8 cellular contexts compared by ENCODE assay signal in genomic region chr1:228139931-228140723, GRCh38. TPM values are rescaled to one million over a fixed set of nuclear protein-coding genes. Genes with fewer than 3 reads are reported as not detected.
DNase-seq lines count a peak whose midpoint lies in the region; ATAC-seq and TF ChIP-seq lines count a peak whose summit lies in the region.

A gene with protein sequence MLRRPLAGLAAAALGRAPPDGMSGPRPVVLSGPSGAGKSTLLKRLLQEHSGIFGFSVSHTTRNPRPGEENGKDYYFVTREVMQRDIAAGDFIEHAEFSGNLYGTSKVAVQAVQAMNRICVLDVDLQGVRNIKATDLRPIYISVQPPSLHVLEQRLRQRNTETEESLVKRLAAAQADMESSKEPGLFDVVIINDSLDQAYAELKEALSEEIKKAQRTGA (plus strand): TSS chr1:228140279. CDS start chr1:228140303, 24 bp downstream.

- DNase-seq in DMS79 (lab: John Stamatoyannopoulos, UW) (peak; percentile 96), Panc1 (ENCODE audit: low read depth, low spot score) (peak; percentile 94)
- peak; percentile 100 for DNase-seq in activated T-cell treated with anti-CD3 and anti-CD28 coated beads, Interleukin-2, amount 50 U/mL, for 4 hours
- DNase-seq in stimulated activated CD8-positive, alpha-beta memory T cell treated with anti-CD3 and anti-CD28 coated beads, Interleukin-7, amount 100 ng/mL, for 1 hour (ENCODE audit: low read depth in 2 of 2): peak; percentile 99 to 100

- H3K79me2 ChIP-seq in KMS-11 (ENCODE audit: insufficient read depth, low read depth): peaks cover 50% of the 10 kb centered on the region

- H3K4me3 ChIP-seq in KMS-11 (IDR thresholded peaks at IDR 0.05; ENCODE audit: insufficient read depth, low read depth, low read length) (peak within 1 kb of the TSS; percentile 83), Panc1 (ENCODE audit: low read depth in 2 of 2, low read length in 2 of 2) (peak within 1 kb of the TSS; percentile 95 to 96), esophagus (ENCODE audit: low read depth in 1 of 2, low read length in 2 of 2) (peak within 1 kb of the TSS; percentile 78 to 97), mucosa of stomach (ENCODE audit: low read length) (peak within 1 kb of the TSS; percentile 88)

- BruUV-seq in Panc1 (replicated peaks; lab: Mats Ljungman, UMichigan): TSS peak; percentile 74

- WGBS in esophagus, 2 donors: 0% methylated on average over 85 to 95 of the region's 95 CpGs

- no peaks in the 10 kb centered on the region for H3K36me3 Mint-ChIP-seq in activated T-cell treated with anti-CD3 and anti-CD28 coated beads, Interleukin-2, amount 50 U/mL, for 4 hours (ENCODE audit: insufficient read depth)

- H3K27me3 Mint-ChIP-seq in activated T-cell treated with anti-CD3 and anti-CD28 coated beads, Interleukin-2, amount 50 U/mL, for 4 hours (ENCODE audit: low read depth): peaks cover 2% of the 10 kb centered on the region

- in situ Hi-C loops in Panc1 (cut with HindIII; ENCODE audit: low pct_unique_long_range_greater_than_20kb, low sequenced_read_pairs): no loop called here

- no peaks in the 10 kb centered on the region; the same call in 1 of the 2 replicates for H4K20me1 ChIP-seq in KMS-11 (ENCODE audit: insufficient read depth)

- TF ChIP-seq CTCF in KMS-11 (conservative IDR thresholded peaks at IDR 0.05; ENCODE audit: low read depth, low read length) (no peak), Panc1 (IDR thresholded peaks at IDR 0.05) (no peak)

- CTCF ChIA-PET in Panc1 (lab: Charles Lee): interaction anchor here (1.2 kb wide), 1 partner anchor 25 kb away, joined by 3 read pairs; the partner anchor contains the start of gene IBA57

- peak within 1 kb of the TSS; percentile 98 for H3K4me3 Mint-ChIP-seq in activated T-cell treated with anti-CD3 and anti-CD28 coated beads, Interleukin-2, amount 50 U/mL, for 4 hours

- H3K9me3 ChIP-seq in Panc1 (ENCODE audit: control insufficient read depth, insufficient read depth, low read depth, low read length) (no peaks in the 10 kb centered on the region), esophagus (ENCODE audit: control insufficient read depth in 2 of 2, insufficient read depth in 1 of 2, low read depth in 1 of 2, low read length in 1 of 2) (no peaks in the 10 kb centered on the region), mucosa of stomach (ENCODE audit: control insufficient read depth, low read length) (no peaks in the 10 kb centered on the region)

- peaks cover 41% of the 10 kb centered on the region for H3K4me1 Mint-ChIP-seq in activated T-cell treated with anti-CD3 and anti-CD28 coated beads, Interleukin-2, amount 50 U/mL, for 4 hours (ENCODE audit: low read depth)

- H3K27me3 ChIP-seq in KMS-11 (ENCODE audit: insufficient read depth, low read depth) (no peaks in the 10 kb centered on the region), Panc1 (ENCODE audit: control insufficient read depth, insufficient read depth, low read length) (peaks cover 6% of the 10 kb centered on the region; the same call in 1 of the 2 replicates), esophagus (ENCODE audit: control insufficient read depth in 1 of 2, insufficient read depth in 2 of 2, low read length in 2 of 2) (no peaks in the 10 kb centered on the region), mucosa of stomach (ENCODE audit: control insufficient read depth, insufficient read depth, low read length) (no peaks in the 10 kb centered on the region)

- H3K9me3 Mint-ChIP-seq in activated T-cell treated with anti-CD3 and anti-CD28 coated beads, Interleukin-2, amount 50 U/mL, for 4 hours: no peaks in the 10 kb centered on the region

- H3K36me3 ChIP-seq in KMS-11 (ENCODE audit: insufficient read depth) (no peaks in the 10 kb centered on the region), Panc1 (ENCODE audit: control insufficient read depth, insufficient read depth, low read length) (peaks cover 3% of the 10 kb centered on the region; the same call in 1 of the 2 replicates), esophagus (ENCODE audit: control insufficient read depth in 2 of 2, insufficient read depth in 2 of 2, low read length in 1 of 2) (peaks cover 0 to 10% of the 10 kb centered on the region in 2 donors), mucosa of stomach (ENCODE audit: control insufficient read depth, insufficient read depth, low read length) (no peaks in the 10 kb centered on the region)

- H3K27ac ChIP-seq in KMS-11 (peak within 1 kb of the TSS; percentile 62), Panc1 (ENCODE audit: low read length) (peak within 1 kb of the TSS; percentile 94), esophagus (ENCODE audit: low read depth in 2 of 2, low read length in 1 of 2) (peak within 1 kb of the TSS; percentile 99)

- peak within 1 kb of the TSS; percentile 96 for H3K4me2 ChIP-seq in KMS-11

- H3K9ac ChIP-seq in KMS-11: peak within 1 kb of the TSS; percentile 70
- peak within 1 kb of the TSS; percentile 93 for H3K9ac ChIP-seq in mucosa of stomach (ENCODE audit: low read length)

- POLR2A ChIA-PET in Panc1 (lab: Charles Lee): no interaction called here

- intact Hi-C loops in Panc1 (cut with micrococcal nuclease; ENCODE audit: unreplicated experiment): no loop called here

- H3K4me1 ChIP-seq in KMS-11 (ENCODE audit: low read depth, poor library complexity, severe bottlenecking) (peaks cover 17% of the 10 kb centered on the region), Panc1 (ENCODE audit: control insufficient read depth, insufficient read depth, low read length) (peaks cover 13% of the 10 kb centered on the region), esophagus (ENCODE audit: control insufficient read depth in 2 of 2, insufficient read depth in 2 of 2, low read length in 1 of 2) (peaks cover 23 to 38% of the 10 kb centered on the region in 2 donors), mucosa of stomach (ENCODE audit: control insufficient read depth, insufficient read depth, low read length) (peaks cover 43% of the 10 kb centered on the region)

- ATAC-seq in GM21737 (IDR thresholded peaks at IDR 0.05; ENCODE audit: unreplicated experiment) (peak; percentile 87), Panc1 (peak; percentile 97)
- peak; percentile 94 to 95 for ATAC-seq in activated T-cell treated with anti-CD3 and anti-CD28 coated beads, Interleukin-2, amount 50 U/mL, for 4 hours

- H2AFZ ChIP-seq in KMS-11 (ENCODE audit: low read depth): peak within 1 kb of the TSS; percentile 96

RNA-seq across cellular contexts. Expression of the gene that starts here (rescaled TPM):
- 188 TPM for total RNA-seq in Panc1 (2021; ENCODE audit: unreplicated experiment)
- 362 TPM for polyA plus RNA-seq in Panc1 (2012; ENCODE audit: insufficient read length)
- total RNA-seq in activated T-cell treated with anti-CD3 and anti-CD28 coated beads, Interleukin-2, amount 50 U/mL, for 4 hours: 100 to 1,000 TPM; 219 to 248 (median 242) TPM
- 100 to 1,000 TPM; 299 to 484 TPM for polyA plus RNA-seq in esophagus

Comparison
In these comparisons a context has a peak if more than half of its experiments do, and no peak if none do; other contexts are left out.
1. Peak in every context shown above with its lines: DNase-seq, ATAC-seq, H3K4me3 ChIP-seq and H3K27ac ChIP-seq.